11 cellular contexts compared by ENCODE assay signal in the genomic region with DNA sequence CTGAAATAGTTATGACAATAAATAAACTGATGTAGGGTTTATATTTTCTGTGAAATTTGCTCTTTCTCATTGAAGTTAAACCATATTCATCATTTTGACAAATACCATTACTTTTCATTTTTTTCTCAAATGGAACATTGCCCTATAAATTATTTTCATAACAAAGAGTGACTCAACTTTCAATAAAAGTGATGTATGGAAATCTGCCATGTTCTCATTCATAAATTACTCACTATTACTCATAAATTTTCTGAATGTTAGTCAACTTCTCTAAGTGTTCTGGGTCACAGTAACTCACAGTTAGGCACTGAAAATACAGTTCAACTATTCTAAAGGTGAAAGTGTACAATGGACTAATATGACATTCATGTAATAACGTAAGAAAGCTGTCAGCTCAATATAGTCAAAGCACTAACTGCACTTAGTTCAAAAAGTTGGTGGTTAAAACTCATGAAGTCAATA. TPM values are rescaled to one million over a fixed set of nuclear protein-coding genes. Genes with fewer than 3 reads are reported as not detected.
A peak's percentile ranks its signal among the peaks of the same experiment; 100 is the strongest.
DNase-seq lines count a peak whose midpoint lies in the region; ATAC-seq and TF ChIP-seq lines count a peak whose summit lies in the region.
"Had no signal": no experiment of that assay in that cellular context is flagged by ENCODE, and none has a peak within 500 bp of the region (broad histone marks: within the 10 kb centered on the region; RNA-seq: fewer than 3 reads in every experiment).

No MANE protein-coding gene starts in this region.

- peak overlapping the region; percentile 73 for H3K27ac ChIP-seq in ACC112 (ENCODE audit: low read depth, low read length)
- no peak overlapping the region for H3K27ac ChIP-seq in tibial nerve
- no peak overlapping the region for H3K27ac ChIP-seq in tibial artery
- no peak overlapping the region for H3K27ac ChIP-seq in WERI-Rb-1

- H3K36me3 ChIP-seq in ACC112 (ENCODE audit: insufficient read depth, low read length) (no peaks in the 10 kb centered on the region), tibial nerve (no peaks in the 10 kb centered on the region), tibial artery (no peaks in the 10 kb centered on the region), WERI-Rb-1 (no peaks in the 10 kb centered on the region)

- no peak for TF ChIP-seq EP300 in tibial nerve (IDR thresholded peaks at IDR 0.05)

- DNase-seq in M059J (ENCODE audit: low read depth) (peak; percentile 80), tibial nerve (ENCODE audit: low spot score in 2 of 2) (no peak), tibial artery (no peak), WERI-Rb-1 (no peak)
- DNase-seq in NK-92 treated with Interleukin-12 subunit alpha and Interleukin-12 subunit beta, amount 100 ng/mL, for 24 hours (lab: John Stamatoyannopoulos, UW), result no peak
- DNase-seq: CD8-positive, alpha-beta memory T cell; MV-4-11; nucleus accumbens had no signal

- ATAC-seq in GM19351 (IDR thresholded peaks at IDR 0.05; ENCODE audit: unreplicated experiment), result peak; percentile 60
- ATAC-seq in esophagus mucosa, result peak; percentile 79

- intact Hi-C loops in tibial artery (cut with DNase I; ENCODE audit: low total_unique reads), result no loop called here

- no peak overlapping the region for H2AFZ ChIP-seq in ACC112 (ENCODE audit: low read length, unreplicated experiment)

- peaks cover 24% of the 10 kb centered on the region for H3K4me1 ChIP-seq in ACC112 (ENCODE audit: control insufficient read depth, insufficient read depth, low read length, unreplicated experiment)
- no peaks in the 10 kb centered on the region for H3K4me1 ChIP-seq in tibial nerve
- H3K4me1 ChIP-seq in tibial artery, result peaks cover 0 to 8% (median 0%) of the 10 kb centered on the region in 4 donors

- no peaks in the 10 kb centered on the region for H3K9me3 ChIP-seq in tibial nerve
- no peaks in the 10 kb centered on the region for H3K9me3 ChIP-seq in tibial artery
- H3K9me3 ChIP-seq in WERI-Rb-1 (ENCODE audit: severe bottlenecking), result no peaks in the 10 kb centered on the region

- H3K27me3 ChIP-seq in ACC112 (ENCODE audit: insufficient read depth, low read length) (no peaks in the 10 kb centered on the region), tibial nerve (no peaks in the 10 kb centered on the region), tibial artery (no peaks in the 10 kb centered on the region), WERI-Rb-1 (ENCODE audit: insufficient read depth, low read depth, severe bottlenecking) (no peaks in the 10 kb centered on the region)

- no peak for TF ChIP-seq POLR2A in tibial nerve (IDR thresholded peaks at IDR 0.05)

- WGBS in tibial nerve, 2 donors, result 44 to 51% methylated on average over 1 of the region's 1 CpG

- H3K4me3 ChIP-seq in ACC112 (ENCODE audit: low read depth, low read length), result peak overlapping the region; percentile 14; the same call in 1 of the 2 replicates
- H3K4me3 ChIP-seq in tibial nerve, result no peak overlapping the region
- H3K4me3 ChIP-seq in tibial artery, result no peak overlapping the region
- H3K4me3 ChIP-seq in WERI-Rb-1 (ENCODE audit: low read depth, low read length), result no peak overlapping the region

- TF ChIP-seq CTCF in tibial nerve (IDR thresholded peaks at IDR 0.05) (no peak), tibial artery (IDR thresholded peaks at IDR 0.05) (no peak), WERI-Rb-1 (IDR thresholded peaks at IDR 0.05; ENCODE audit: low read depth, low read length) (no peak)

- H3K79me2 ChIP-seq in ACC112 (ENCODE audit: control insufficient read depth, insufficient read depth, low read length, unreplicated experiment), result no peaks in the 10 kb centered on the region

RNA-seq across cellular contexts. Expression of a gene that starts 19.0 kb away (rescaled TPM):
- total RNA-seq in M059J (2014; rRNA removed; shearing (Covaris generic)), result 0.67 and 0.71 TPM in 2 replicates
- total RNA-seq in esophagus mucosa (5.5 TPM), tibial nerve (10 to 100 TPM in 3 of 4 donors, 1 to 10 TPM in 1; 5.3 to 24.3 (median 12.5) TPM)

RNA-seq across cellular contexts. Expression of a gene that starts 35.9 kb away (rescaled TPM):
- 211 and 302 TPM in 2 replicates for total RNA-seq in M059J (2014; rRNA removed; shearing (Covaris generic))
- 162 TPM for total RNA-seq in esophagus mucosa
- total RNA-seq in tibial nerve, result 100 to 1,000 TPM in 3 of 4 donors, 10 to 100 TPM in 1; 99.8 to 155 (median 118) TPM
